Comparison of ENCODE assay signal across 8 cellular contexts in the genomic region with DNA sequence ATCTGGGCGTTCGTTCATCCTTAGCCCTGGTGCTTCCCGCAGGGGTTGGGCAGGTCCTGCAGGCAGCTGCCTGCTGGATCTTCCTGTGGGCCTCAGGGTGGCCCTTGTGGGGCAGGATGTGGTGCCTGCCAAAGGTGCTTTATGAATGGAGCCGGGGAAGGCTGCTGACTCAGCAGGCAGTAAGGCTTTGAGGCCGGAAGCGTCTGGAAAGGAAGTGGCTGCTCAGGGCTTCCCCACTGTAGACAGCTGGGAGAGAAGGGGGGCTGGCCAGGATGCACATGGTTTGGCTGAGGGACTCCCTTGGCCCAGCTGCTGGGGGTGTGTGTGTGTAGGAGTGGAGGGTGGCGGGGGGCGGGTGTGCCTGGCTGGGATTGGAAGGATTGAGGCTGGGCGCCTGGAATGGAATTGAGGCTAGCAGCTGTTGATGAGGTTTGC. TPM values are rescaled to one million over a fixed set of nuclear protein-coding genes. Genes with fewer than 3 reads are reported as not detected.
A peak's percentile ranks its signal among the peaks of the same experiment; 100 is the strongest.
DNase-seq lines count a peak whose midpoint lies in the region; ATAC-seq and TF ChIP-seq lines count a peak whose summit lies in the region.

No MANE protein-coding gene starts in this region.

- DNase-seq in NCI-H2227 (lab: John Stamatoyannopoulos, UW; ENCODE audit: unreplicated experiment) (peak; percentile 42), NCI-H2227 treated with DMSO at 0.1 percent for 48 hours (lab: John Stamatoyannopoulos, UW) (no peak), RWPE2 (ENCODE audit: low spot score) (peak; percentile 98), foreskin keratinocyte (peak; percentile 92 to 95), occipital lobe (lab: John Stamatoyannopoulos, UW) (peak; percentile 65), stromal cell of bone marrow (ENCODE audit: low read depth) (peak; percentile 86)
- peak; percentile 59 for DNase-seq in activated T-helper 9 cell treated with anti-CD3 and anti-CD28 coated beads, Interleukin-2, amount 50 U/mL, for 16 hours (ENCODE audit: low read depth)

- TF ChIP-seq CTCF in RWPE2 (IDR thresholded peaks at IDR 0.05; ENCODE audit: poor library complexity, severe bottlenecking) (no peak), foreskin keratinocyte (conservative IDR thresholded peaks at IDR 0.05) (peak; percentile 24)

- H3K27ac ChIP-seq in RWPE2 (ENCODE audit: poor library complexity, severe bottlenecking) (peak overlapping the region; percentile 91), foreskin keratinocyte (no peak overlapping the region)

- ATAC-seq in HG03354 (IDR thresholded peaks at IDR 0.05; ENCODE audit: poor library complexity, severe bottlenecking, unreplicated experiment) = peak; percentile 84
- peak; percentile 97 for ATAC-seq in RWPE2 (ENCODE audit: low read depth)
- peak; percentile 92 for ATAC-seq in foreskin keratinocyte

- H3K36me3 ChIP-seq in RWPE2 (ENCODE audit: low read depth) = peaks cover 40% of the 10 kb centered on the region

- H3K4me1 ChIP-seq in RWPE2 (ENCODE audit: insufficient read depth, poor library complexity, severe bottlenecking) (peaks cover 23% of the 10 kb centered on the region), foreskin keratinocyte (peaks cover 28% of the 10 kb centered on the region)

- H3K27me3 ChIP-seq in RWPE2 (ENCODE audit: insufficient read depth, poor library complexity, severe bottlenecking) = no peaks in the 10 kb centered on the region
- H3K27me3 ChIP-seq in foreskin keratinocyte = no peaks in the 10 kb centered on the region

- H3K4me3 ChIP-seq in RWPE2 (ENCODE audit: severe bottlenecking) = no peak overlapping the region

- H3K9me3 ChIP-seq in RWPE2 (ENCODE audit: severe bottlenecking) = no peaks in the 10 kb centered on the region

RNA-seq across cellular contexts. Expression of gene CD276, which starts 12.9 kb away (rescaled TPM):
- total RNA-seq in foreskin keratinocyte = 107 and 126 TPM in 2 replicates
- polyA plus RNA-seq in foreskin keratinocyte = 118 and 129 TPM in 2 replicates
- total RNA-seq in occipital lobe = 24.5 TPM

RNA-seq across cellular contexts. Expression of gene INSYN1, which starts 56.1 kb away (rescaled TPM):
- total RNA-seq in foreskin keratinocyte (0.24 and 0.35 TPM in 2 replicates), occipital lobe (30.1 TPM)
- 0.26 and 0.29 TPM in 2 replicates for polyA plus RNA-seq in foreskin keratinocyte

Comparison
In these comparisons a context has a peak if more than half of its experiments do, and no peak if none do; other contexts are left out.
1. RNA of gene INSYN1, which starts 56.1 kb away (total RNA-seq): 30.1 TPM in occipital lobe (single experiment); 0.24 to 0.35 TPM in foreskin keratinocyte; every median in the first group is over 10 times any median in the second.
2. Peak in every context shown above with its lines, with median percentiles within 50 percentile points of each other: ATAC-seq.